Comparison of ENCODE assay signal across 11 cellular contexts in genomic region chr11:121445071-121445768, GRCh38. TPM values are rescaled to one million over a fixed set of nuclear protein-coding genes. Genes with fewer than 3 reads are reported as not detected.
DNase-seq lines count a peak whose midpoint lies in the region; ATAC-seq and TF ChIP-seq lines count a peak whose summit lies in the region.
"Had no signal": no experiment of that assay in that cellular context is flagged by ENCODE, and none has a peak within 500 bp of the region (broad histone marks: within the 10 kb centered on the region; RNA-seq: fewer than 3 reads in every experiment).

No MANE protein-coding gene starts in this region.

- no peak for DNase-seq in activated naive CD4-positive, alpha-beta T cell treated with anti-CD3 and anti-CD28 coated beads for 36 hours
- DNase-seq in activated naive CD4-positive, alpha-beta T cell treated with Interleukin-2 at 50 U/mL for 16 hours: no peak
- DNase-seq in activated naive CD8-positive, alpha-beta T cell treated with anti-CD3 and anti-CD28 coated beads, Interleukin-2, amount 10 ng/mL, durations not matched to agents 7 days and 5 days: no peak
- no peak for DNase-seq in breast epithelium (ENCODE audit: low spot score in 2 of 2)
- DNase-seq in stimulated activated CD4-positive, alpha-beta T cell treated with anti-CD3 and anti-CD28 coated beads, Interleukin-4, amount 100 ng/mL, for 1 hour: no peak
- DNase-seq: MM.1S had no signal

- no peak for TF ChIP-seq CTCF in breast epithelium (IDR thresholded peaks at IDR 0.05)

- intact Hi-C loops in activated naive CD4-positive, alpha-beta T cell treated with anti-CD3 and anti-CD28 coated beads for 36 hours (cut with micrococcal nuclease): no loop called here
- intact Hi-C loops in breast epithelium (cut with DNase I; ENCODE audit: low total_unique reads): no loop called here

- H3K4me1 ChIP-seq in breast epithelium: no peaks in the 10 kb centered on the region
- H3K4me1 ChIP-seq: prostate gland had no signal

- H3K9me3 ChIP-seq in breast epithelium: no peaks in the 10 kb centered on the region
- H3K9me3 ChIP-seq: prostate gland had no signal

- H3K4me3 Mint-ChIP-seq in activated naive CD4-positive, alpha-beta T cell treated with anti-CD3 and anti-CD28 coated beads for 36 hours: peak overlapping the region; percentile 58
- peak overlapping the region; percentile 62 for H3K4me3 Mint-ChIP-seq in activated naive CD8-positive, alpha-beta T cell treated with anti-CD3 and anti-CD28 coated beads, Interleukin-2, amount 10 ng/mL, durations not matched to agents 7 days and 5 days
- H3K4me3 Mint-ChIP-seq in stimulated activated memory B cell treated with anti-CD40 and anti-IgM and Interleukin-4, amounts not matched to agents 10 μg/mL and 1 μg/mL and 100 μg/mL, for 72 hours: peak overlapping the region; percentile 25

- H3K27me3 Mint-ChIP-seq in activated naive CD4-positive, alpha-beta T cell treated with anti-CD3 and anti-CD28 coated beads for 36 hours (ENCODE audit: low read depth): no peaks in the 10 kb centered on the region
- no peaks in the 10 kb centered on the region for H3K27me3 Mint-ChIP-seq in activated naive CD8-positive, alpha-beta T cell treated with anti-CD3 and anti-CD28 coated beads, Interleukin-2, amount 10 ng/mL, durations not matched to agents 7 days and 5 days
- peaks cover 11% of the 10 kb centered on the region for H3K27me3 Mint-ChIP-seq in stimulated activated memory B cell treated with anti-CD40 and anti-IgM and Interleukin-4, amounts not matched to agents 10 μg/mL and 1 μg/mL and 100 μg/mL, for 72 hours

- H3K27ac Mint-ChIP-seq in activated naive CD4-positive, alpha-beta T cell treated with anti-CD3 and anti-CD28 coated beads for 36 hours: peak overlapping the region; percentile 80
- peak overlapping the region; percentile 87 for H3K27ac Mint-ChIP-seq in activated naive CD8-positive, alpha-beta T cell treated with anti-CD3 and anti-CD28 coated beads, Interleukin-2, amount 10 ng/mL, durations not matched to agents 7 days and 5 days
- peak overlapping the region; percentile 84 for H3K27ac Mint-ChIP-seq in stimulated activated memory B cell treated with anti-CD40 and anti-IgM and Interleukin-4, amounts not matched to agents 10 μg/mL and 1 μg/mL and 100 μg/mL, for 72 hours

- ATAC-seq in HG02798 (IDR thresholded peaks at IDR 0.05; ENCODE audit: poor library complexity, unreplicated experiment) (peak; percentile 16), GM21360 (IDR thresholded peaks at IDR 0.05; ENCODE audit: unreplicated experiment) (no peak)
- ATAC-seq in activated naive CD8-positive, alpha-beta T cell treated with anti-CD3 and anti-CD28 coated beads, Interleukin-2, amount 10 ng/mL, durations not matched to agents 7 days and 5 days (ENCODE audit: low read depth): no peak
- no peak for ATAC-seq in stimulated activated memory B cell treated with anti-CD40 and anti-IgM and Interleukin-4, amounts not matched to agents 10 μg/mL and 1 μg/mL and 100 μg/mL, for 72 hours

- H3K27ac ChIP-seq in breast epithelium: no peak overlapping the region
- H3K27ac ChIP-seq: prostate gland had no signal

- no peaks in the 10 kb centered on the region for H3K36me3 ChIP-seq in breast epithelium
- H3K36me3 ChIP-seq: prostate gland had no signal

- H3K9me3 Mint-ChIP-seq in activated naive CD4-positive, alpha-beta T cell treated with anti-CD3 and anti-CD28 coated beads for 36 hours: no peaks in the 10 kb centered on the region
- H3K9me3 Mint-ChIP-seq in activated naive CD8-positive, alpha-beta T cell treated with anti-CD3 and anti-CD28 coated beads, Interleukin-2, amount 10 ng/mL, durations not matched to agents 7 days and 5 days: no peaks in the 10 kb centered on the region
- H3K9me3 Mint-ChIP-seq in stimulated activated memory B cell treated with anti-CD40 and anti-IgM and Interleukin-4, amounts not matched to agents 10 μg/mL and 1 μg/mL and 100 μg/mL, for 72 hours: no peaks in the 10 kb centered on the region

- POLR2A ChIA-PET in activated naive CD8-positive, alpha-beta T cell treated with anti-CD3 and anti-CD28 coated beads, Interleukin-2, amount 10 ng/mL, durations not matched to agents 7 days and 5 days (lab: Charles Lee): no interaction called here

- no peak overlapping the region for H3K4me3 ChIP-seq in breast epithelium
- H3K4me3 ChIP-seq: lung, prostate gland had no signal

- CTCF ChIA-PET in activated naive CD4-positive, alpha-beta T cell treated with anti-CD3 and anti-CD28 coated beads for 36 hours (lab: Charles Lee): interaction anchor here (0.5 to 2.3 kb wide), 4 partner anchors 8 to 146 kb away, joined by 3 to 7 read pairs (median 4); partner anchors contain the start of genes SORL1 and SORL1-AS1

- H3K4me1 Mint-ChIP-seq in activated naive CD4-positive, alpha-beta T cell treated with anti-CD3 and anti-CD28 coated beads for 36 hours (ENCODE audit: low read depth): peaks cover 72% of the 10 kb centered on the region
- H3K4me1 Mint-ChIP-seq in activated naive CD8-positive, alpha-beta T cell treated with anti-CD3 and anti-CD28 coated beads, Interleukin-2, amount 10 ng/mL, durations not matched to agents 7 days and 5 days: peaks cover 45% of the 10 kb centered on the region
- peaks cover 45% of the 10 kb centered on the region for H3K4me1 Mint-ChIP-seq in stimulated activated memory B cell treated with anti-CD40 and anti-IgM and Interleukin-4, amounts not matched to agents 10 μg/mL and 1 μg/mL and 100 μg/mL, for 72 hours

- no peaks in the 10 kb centered on the region for H3K36me3 Mint-ChIP-seq in activated naive CD4-positive, alpha-beta T cell treated with anti-CD3 and anti-CD28 coated beads for 36 hours (ENCODE audit: low read depth)
- H3K36me3 Mint-ChIP-seq in activated naive CD8-positive, alpha-beta T cell treated with anti-CD3 and anti-CD28 coated beads, Interleukin-2, amount 10 ng/mL, durations not matched to agents 7 days and 5 days: peaks cover 9% of the 10 kb centered on the region
- H3K36me3 Mint-ChIP-seq in stimulated activated memory B cell treated with anti-CD40 and anti-IgM and Interleukin-4, amounts not matched to agents 10 μg/mL and 1 μg/mL and 100 μg/mL, for 72 hours: no peaks in the 10 kb centered on the region

- TF ChIP-seq POLR2A in breast epithelium (IDR thresholded peaks at IDR 0.05): no peak

- no peaks in the 10 kb centered on the region for H3K27me3 ChIP-seq in breast epithelium

RNA-seq across cellular contexts. Expression of gene SORL1, which starts 6.9 kb away (rescaled TPM):
- 10 to 100 TPM; 66.8 to 67.2 TPM for total RNA-seq in activated naive CD4-positive, alpha-beta T cell treated with anti-CD3 and anti-CD28 coated beads for 36 hours
- total RNA-seq in activated naive CD8-positive, alpha-beta T cell treated with anti-CD3 and anti-CD28 coated beads, Interleukin-2, amount 10 ng/mL, durations not matched to agents 7 days and 5 days: 100 to 1,000 TPM; 179 to 195 TPM
- total RNA-seq in breast epithelium: 10 to 100 TPM in 2 of 3 donors, 1 to 10 TPM in 1; 3.5 to 64.0 (median 50.8) TPM
